Comparison of ENCODE assay signal across 8 cellular contexts in the genomic region with DNA sequence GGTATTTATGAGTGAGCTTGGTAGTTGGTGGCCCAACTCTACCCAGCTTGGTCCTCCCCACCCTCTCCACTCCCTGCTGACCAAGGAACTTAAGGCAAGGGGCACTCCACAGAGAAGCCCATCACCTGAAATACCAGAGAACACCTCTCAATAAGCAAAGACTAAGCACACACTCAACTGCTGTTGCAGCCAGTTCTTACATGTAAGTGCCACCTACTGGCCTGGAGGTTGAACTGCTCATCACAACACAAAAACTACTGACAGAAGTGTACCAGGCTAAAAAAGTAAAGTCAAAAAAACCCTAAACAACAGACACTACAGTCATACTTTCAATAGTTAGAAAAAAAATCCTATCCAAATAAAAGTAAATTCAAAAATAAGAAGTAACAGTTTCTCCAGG.
DNase-seq lines count a peak whose midpoint lies in the region; ATAC-seq, FAIRE-seq and TF ChIP-seq lines count a peak whose summit lies in the region.

No MANE protein-coding gene starts in this region.

- ATAC-seq in HG03095 (IDR thresholded peaks at IDR 0.05; ENCODE audit: unreplicated experiment) (peak; percentile 60), SK-N-SH treated with all-trans-retinoic acid at 6 μM for 48 hours (peak; percentile 57), left lobe of liver (peak; percentile 57), HG03039 (IDR thresholded peaks at IDR 0.05; ENCODE audit: unreplicated experiment) (no peak)
- ATAC-seq in activated CD8-positive, alpha-beta memory T cell treated with anti-CD3 and anti-CD28 coated beads, Interleukin-2, amount 10 ng/mL, durations not matched to agents 7 days and 5 days, result no peak

- TF ChIP-seq POLR2A in GM12891 (IDR thresholded peaks at IDR 0.05; ENCODE audit: low read depth, low read length), result no peak

- H3K4me3 Mint-ChIP-seq in activated CD8-positive, alpha-beta memory T cell treated with anti-CD3 and anti-CD28 coated beads, Interleukin-2, amount 10 ng/mL, durations not matched to agents 7 days and 5 days, result no peak overlapping the region

- CTCF ChIA-PET in activated CD8-positive, alpha-beta memory T cell treated with anti-CD3 and anti-CD28 coated beads, Interleukin-2, amount 10 ng/mL, durations not matched to agents 7 days and 5 days (lab: Charles Lee), result no interaction called here

- no peak overlapping the region for H3K27ac Mint-ChIP-seq in activated CD8-positive, alpha-beta memory T cell treated with anti-CD3 and anti-CD28 coated beads, Interleukin-2, amount 10 ng/mL, durations not matched to agents 7 days and 5 days

- DNase-seq in GM12891 (ENCODE audit: insufficient read length, low spot score) (no peak), left lobe of liver (ENCODE audit: low spot score) (no peak), frontal cortex (ENCODE audit: low spot score in 2 of 2) (no peak), Ammon's horn (ENCODE audit: low spot score) (no peak)
- DNase-seq in activated CD8-positive, alpha-beta memory T cell treated with anti-CD3 and anti-CD28 coated beads, Interleukin-2, amount 10 ng/mL, durations not matched to agents 7 days and 5 days, result no peak

- peak; percentile 28 for FAIRE-seq in GM12891 (lab: Jason Lieb, UNC)
- FAIRE-seq in frontal cortex (lab: Jason Lieb, UNC), result no peak

- no peaks in the 10 kb centered on the region for H3K36me3 Mint-ChIP-seq in activated CD8-positive, alpha-beta memory T cell treated with anti-CD3 and anti-CD28 coated beads, Interleukin-2, amount 10 ng/mL, durations not matched to agents 7 days and 5 days

- H3K27me3 Mint-ChIP-seq in activated CD8-positive, alpha-beta memory T cell treated with anti-CD3 and anti-CD28 coated beads, Interleukin-2, amount 10 ng/mL, durations not matched to agents 7 days and 5 days, result no peaks in the 10 kb centered on the region

- no peaks in the 10 kb centered on the region for H3K4me1 Mint-ChIP-seq in activated CD8-positive, alpha-beta memory T cell treated with anti-CD3 and anti-CD28 coated beads, Interleukin-2, amount 10 ng/mL, durations not matched to agents 7 days and 5 days

- H3K9me3 Mint-ChIP-seq in activated CD8-positive, alpha-beta memory T cell treated with anti-CD3 and anti-CD28 coated beads, Interleukin-2, amount 10 ng/mL, durations not matched to agents 7 days and 5 days (ENCODE audit: low read depth), result no peaks in the 10 kb centered on the region

TF ChIP-seq in GM12891, 5 proteins besides CTCF, POLR2A, EP300 and RAD21:
- TF ChIP-seq TAF1 (IDR thresholded peaks at IDR 0.05; ENCODE audit: low read depth, low read length) (no peak), POLR2AphosphoS5 (IDR thresholded peaks at IDR 0.05; ENCODE audit: low read depth, low read length) (no peak), SPI1 (IDR thresholded peaks at IDR 0.05; ENCODE audit: low read depth, low read length) (no peak), PAX5 (IDR thresholded peaks at IDR 0.05; ENCODE audit: insufficient read depth, low read length, severe bottlenecking) (no peak), POU2F2 (IDR thresholded peaks at IDR 0.05; ENCODE audit: low read depth, low read length) (no peak)

TF ChIP-seq in SK-N-SH treated with all-trans-retinoic acid at 6 μM for 48 hours, 23 proteins besides CTCF, POLR2A, EP300 and RAD21:
- TF ChIP-seq ISL1 (CRISPR knock-in tag; IDR thresholded peaks at IDR 0.05) (no peak), GLIS3 (CRISPR knock-in tag; IDR thresholded peaks at IDR 0.05) (no peak), PPARA (CRISPR knock-in tag; IDR thresholded peaks at IDR 0.05; ENCODE audit: borderline replicate concordance) (no peak), BACH2 (CRISPR knock-in tag; IDR thresholded peaks at IDR 0.05; ENCODE audit: borderline replicate concordance) (no peak), RARB (CRISPR knock-in tag; IDR thresholded peaks at IDR 0.05) (no peak), ZFP3 (CRISPR knock-in tag; IDR thresholded peaks at IDR 0.05) (no peak), SNAI2 (CRISPR knock-in tag; IDR thresholded peaks at IDR 0.05) (no peak)
- TF ChIP-seq, protein P1, sequence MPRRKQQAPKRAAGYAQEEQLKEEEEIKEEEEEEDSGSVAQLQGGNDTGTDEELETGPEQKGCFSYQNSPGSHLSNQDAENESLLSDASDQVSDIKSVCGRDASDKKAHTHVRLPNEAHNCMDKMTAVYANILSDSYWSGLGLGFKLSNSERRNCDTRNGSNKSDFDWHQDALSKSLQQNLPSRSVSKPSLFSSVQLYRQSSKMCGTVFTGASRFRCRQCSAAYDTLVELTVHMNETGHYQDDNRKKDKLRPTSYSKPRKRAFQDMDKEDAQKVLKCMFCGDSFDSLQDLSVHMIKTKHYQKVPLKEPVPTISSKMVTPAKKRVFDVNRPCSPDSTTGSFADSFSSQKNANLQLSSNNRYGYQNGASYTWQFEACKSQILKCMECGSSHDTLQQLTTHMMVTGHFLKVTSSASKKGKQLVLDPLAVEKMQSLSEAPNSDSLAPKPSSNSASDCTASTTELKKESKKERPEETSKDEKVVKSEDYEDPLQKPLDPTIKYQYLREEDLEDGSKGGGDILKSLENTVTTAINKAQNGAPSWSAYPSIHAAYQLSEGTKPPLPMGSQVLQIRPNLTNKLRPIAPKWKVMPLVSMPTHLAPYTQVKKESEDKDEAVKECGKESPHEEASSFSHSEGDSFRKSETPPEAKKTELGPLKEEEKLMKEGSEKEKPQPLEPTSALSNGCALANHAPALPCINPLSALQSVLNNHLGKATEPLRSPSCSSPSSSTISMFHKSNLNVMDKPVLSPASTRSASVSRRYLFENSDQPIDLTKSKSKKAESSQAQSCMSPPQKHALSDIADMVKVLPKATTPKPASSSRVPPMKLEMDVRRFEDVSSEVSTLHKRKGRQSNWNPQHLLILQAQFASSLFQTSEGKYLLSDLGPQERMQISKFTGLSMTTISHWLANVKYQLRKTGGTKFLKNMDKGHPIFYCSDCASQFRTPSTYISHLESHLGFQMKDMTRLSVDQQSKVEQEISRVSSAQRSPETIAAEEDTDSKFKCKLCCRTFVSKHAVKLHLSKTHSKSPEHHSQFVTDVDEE (CRISPR knock-in tag; IDR thresholded peaks at IDR 0.05), result no peak

Comparison
In these comparisons a context has a peak if more than half of its experiments do, and no peak if none do; other contexts are left out.
1. ATAC-seq: peak in HG03095 (single experiment), SK-N-SH treated with all-trans-retinoic acid at 6 μM for 48 hours (single experiment) and left lobe of liver (single experiment); none in activated CD8-positive, alpha-beta memory T cell treated with anti-CD3 and anti-CD28 coated beads, Interleukin-2, amount 10 ng/mL, durations not matched to agents 7 days and 5 days (single experiment) and HG03039 (single experiment).